Comparison of ENCODE assay signal across 19 cellular contexts in the genomic region with DNA sequence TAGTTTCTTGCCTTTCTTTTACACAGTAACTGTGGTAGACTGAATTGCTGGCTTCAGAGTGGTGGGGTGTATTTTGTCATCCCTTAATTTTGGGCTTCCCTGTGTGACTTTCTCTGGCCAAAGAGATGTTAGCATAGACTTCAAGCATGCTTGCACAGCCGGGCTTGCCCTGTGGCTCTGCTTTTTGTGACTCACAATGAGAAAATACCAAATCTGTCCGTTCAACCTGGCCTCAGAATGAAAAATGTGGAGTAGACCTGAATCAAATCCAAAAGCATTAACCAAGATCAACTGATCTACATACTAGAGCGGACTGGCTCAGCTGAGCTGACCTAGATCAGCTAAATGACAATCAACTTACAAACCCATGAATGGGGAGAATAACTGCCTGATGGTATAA. TPM values are rescaled to one million over a fixed set of nuclear protein-coding genes. Genes with fewer than 3 reads are reported as not detected.
A peak's percentile ranks its signal among the peaks of the same experiment; 100 is the strongest.
DNase-seq lines count a peak whose midpoint lies in the region; ATAC-seq, FAIRE-seq and TF ChIP-seq lines count a peak whose summit lies in the region.
"Had no signal": no experiment of that assay in that cellular context is flagged by ENCODE, and none has a peak within 500 bp of the region (broad histone marks: within the 10 kb centered on the region; RNA-seq: fewer than 3 reads in every experiment).

No MANE protein-coding gene starts in this region.

- TF ChIP-seq CTCF in astrocyte (IDR thresholded peaks at IDR 0.05; ENCODE audit: insufficient read depth, low read depth, low read length): no peak
- no peak for TF ChIP-seq CTCF in bronchial epithelial cell (IDR thresholded peaks at IDR 0.05; ENCODE audit: insufficient read depth, low read length, severe bottlenecking)

- FAIRE-seq in astrocyte (lab: Jason Lieb, UNC): no peak
- no peak for FAIRE-seq in bronchial epithelial cell (lab: Jason Lieb, UNC)
- FAIRE-seq: A204.1, GM12891, H1 had no signal

- H3K9me3 Mint-ChIP-seq in astrocyte (ENCODE audit: unreplicated experiment): peaks cover 15% of the 10 kb centered on the region
- H3K9me3 Mint-ChIP-seq in activated T-helper 1 cell treated with anti-CD3 and anti-CD28 coated beads, Interleukin-12 subunit alpha, Interleukin-12 subunit beta, Interleukin-2, Interleukin-4 antibody, amounts not matched to agents 30 ng/mL and 10 ng/mL and 1 ng/mL, durations not matched to agents 14 hours and 24 hours and 36 hours: peaks cover 4% of the 10 kb centered on the region

- no peak overlapping the region for H3K27ac Mint-ChIP-seq in astrocyte (ENCODE audit: unreplicated experiment)
- H3K27ac Mint-ChIP-seq in activated T-helper 1 cell treated with anti-CD3 and anti-CD28 coated beads, Interleukin-12 subunit alpha, Interleukin-12 subunit beta, Interleukin-2, Interleukin-4 antibody, amounts not matched to agents 30 ng/mL and 10 ng/mL and 1 ng/mL, durations not matched to agents 14 hours and 24 hours and 36 hours: no peak overlapping the region
- H3K27ac Mint-ChIP-seq: B cell; CD4-positive, alpha-beta T cell; HFFc6 had no signal

- no peaks in the 10 kb centered on the region for H3K79me2 ChIP-seq in astrocyte (ENCODE audit: insufficient read depth, low read length)

- H3K4me2 ChIP-seq in astrocyte (ENCODE audit: low read length): peak overlapping the region; percentile 44

- H3K4me1 ChIP-seq in astrocyte (ENCODE audit: insufficient read depth, low read length): peaks cover 14% of the 10 kb centered on the region

- H3K27ac ChIP-seq in astrocyte (ENCODE audit: low read depth, low read length): no peak overlapping the region

- H3K9ac ChIP-seq in astrocyte (ENCODE audit: low read length): no peak overlapping the region

- intact Hi-C loops in activated T-helper 1 cell treated with anti-CD3 and anti-CD28 coated beads, Interleukin-12 subunit alpha, Interleukin-12 subunit beta, Interleukin-2, Interleukin-4 antibody, amounts not matched to agents 30 ng/mL and 10 ng/mL and 1 ng/mL, durations not matched to agents 14 hours and 24 hours and 36 hours (cut with micrococcal nuclease): no loop called here

- H3K36me3 ChIP-seq in MG63: no peaks in the 10 kb centered on the region
- no peaks in the 10 kb centered on the region for H3K36me3 ChIP-seq in astrocyte (ENCODE audit: insufficient read depth, low read length)
- H3K36me3 ChIP-seq in bronchial epithelial cell (ENCODE audit: control insufficient read depth, insufficient read depth, low read length): no peaks in the 10 kb centered on the region

- H2AFZ ChIP-seq in astrocyte (ENCODE audit: low read depth, low read length): no peak overlapping the region

- ATAC-seq in HG03354 (IDR thresholded peaks at IDR 0.05; ENCODE audit: poor library complexity, severe bottlenecking, unreplicated experiment): no peak

- H3K4me3 Mint-ChIP-seq in astrocyte (ENCODE audit: unreplicated experiment): no peak overlapping the region
- no peak overlapping the region for H3K4me3 Mint-ChIP-seq in activated T-helper 1 cell treated with anti-CD3 and anti-CD28 coated beads, Interleukin-12 subunit alpha, Interleukin-12 subunit beta, Interleukin-2, Interleukin-4 antibody, amounts not matched to agents 30 ng/mL and 10 ng/mL and 1 ng/mL, durations not matched to agents 14 hours and 24 hours and 36 hours
- H3K4me3 Mint-ChIP-seq: B cell; CD4-positive, alpha-beta T cell; HFFc6 had no signal

- H3K4me1 Mint-ChIP-seq in astrocyte (ENCODE audit: low read depth, unreplicated experiment): no peaks in the 10 kb centered on the region
- H3K4me1 Mint-ChIP-seq in activated T-helper 1 cell treated with anti-CD3 and anti-CD28 coated beads, Interleukin-12 subunit alpha, Interleukin-12 subunit beta, Interleukin-2, Interleukin-4 antibody, amounts not matched to agents 30 ng/mL and 10 ng/mL and 1 ng/mL, durations not matched to agents 14 hours and 24 hours and 36 hours (ENCODE audit: low read depth): no peaks in the 10 kb centered on the region
- H3K4me1 Mint-ChIP-seq: B cell had no signal

- H3K27me3 Mint-ChIP-seq in astrocyte (ENCODE audit: low read depth, unreplicated experiment): no peaks in the 10 kb centered on the region
- no peaks in the 10 kb centered on the region for H3K27me3 Mint-ChIP-seq in activated T-helper 1 cell treated with anti-CD3 and anti-CD28 coated beads, Interleukin-12 subunit alpha, Interleukin-12 subunit beta, Interleukin-2, Interleukin-4 antibody, amounts not matched to agents 30 ng/mL and 10 ng/mL and 1 ng/mL, durations not matched to agents 14 hours and 24 hours and 36 hours (ENCODE audit: insufficient read depth)

- H3K4me3 ChIP-seq in MG63: no peak overlapping the region
- no peak overlapping the region for H3K4me3 ChIP-seq in astrocyte (ENCODE audit: insufficient read depth, low read depth, low read length)
- H3K4me3 ChIP-seq in bronchial epithelial cell (ENCODE audit: low read depth, low read length): no peak overlapping the region

- no peaks in the 10 kb centered on the region for H3K36me3 Mint-ChIP-seq in astrocyte (ENCODE audit: low read depth, unreplicated experiment)
- H3K36me3 Mint-ChIP-seq in activated T-helper 1 cell treated with anti-CD3 and anti-CD28 coated beads, Interleukin-12 subunit alpha, Interleukin-12 subunit beta, Interleukin-2, Interleukin-4 antibody, amounts not matched to agents 30 ng/mL and 10 ng/mL and 1 ng/mL, durations not matched to agents 14 hours and 24 hours and 36 hours (ENCODE audit: low read depth): no peaks in the 10 kb centered on the region

- H3K9me3 ChIP-seq in MG63: peaks cover 16% of the 10 kb centered on the region
- H3K9me3 ChIP-seq in astrocyte (ENCODE audit: insufficient read depth, low read depth, low read length): peaks cover 5% of the 10 kb centered on the region

- H4K20me1 ChIP-seq in astrocyte (ENCODE audit: insufficient read depth, low read length): no peaks in the 10 kb centered on the region

- H3K27me3 ChIP-seq in MG63: no peaks in the 10 kb centered on the region; the same call in 1 of the 2 replicates
- H3K27me3 ChIP-seq in astrocyte (ENCODE audit: insufficient read depth, low read length): no peaks in the 10 kb centered on the region
- no peaks in the 10 kb centered on the region for H3K27me3 ChIP-seq in bronchial epithelial cell (ENCODE audit: control insufficient read depth, insufficient read depth, low read length)

- DNase-seq in Daoy (ENCODE audit: low read depth): peak; percentile 19
- DNase-seq in MG63: peak; percentile 65
- DNase-seq in astrocyte (ENCODE audit: low read depth): peak; percentile 85
- DNase-seq in bronchial epithelial cell (ENCODE audit: low read depth): peak; percentile 19
- DNase-seq in NCI-H146 treated with DMSO at 0.1 percent for 48 hours (lab: John Stamatoyannopoulos, UW; ENCODE audit: unreplicated experiment): no peak
- DNase-seq in activated T-helper 1 cell treated with anti-CD3 and anti-CD28 coated beads, Interleukin-12 subunit alpha, Interleukin-12 subunit beta, Interleukin-2, Interleukin-4 antibody, amounts not matched to agents 30 ng/mL and 10 ng/mL and 1 ng/mL, durations not matched to agents 14 hours and 24 hours and 36 hours (ENCODE audit: low spot score): no peak
- no peak for DNase-seq in GM03348 (ENCODE audit: low spot score)
- DNase-seq: C1 segment of cervical spinal cord; Calu3; CD4-positive, alpha-beta T cell; DMS 273 treated with DMSO at 0.1 percent for 48 hours; HCEC 1CT; HFFc6 had no signal

RNA-seq across cellular contexts. Expression of gene PLAAT1, which starts 51.4 kb away (rescaled TPM):
- total RNA-seq in Daoy (2014; rRNA removed; shearing (Covaris generic)): 8.6 and 9.4 TPM in 2 replicates
- total RNA-seq in MG63 (2014; rRNA removed; shearing (Covaris generic); ENCODE audit: low replicate concordance): 16.7 and 19.1 TPM in 2 replicates
- 3.9 and 4.6 TPM in 2 replicates for total RNA-seq in astrocyte
- 1.6 and 4.5 TPM in 2 replicates for total RNA-seq in bronchial epithelial cell
- not detected in 2 replicates for total RNA-seq in activated T-helper 1 cell treated with anti-CD3 and anti-CD28 coated beads, Interleukin-12 subunit alpha, Interleukin-12 subunit beta, Interleukin-2, Interleukin-4 antibody, amounts not matched to agents 30 ng/mL and 10 ng/mL and 1 ng/mL, durations not matched to agents 14 hours and 24 hours and 36 hours
- total RNA-seq: B cell; CD4-positive, alpha-beta T cell; G401; HFFc6 had no signal

Comparison
In these comparisons a context has a peak if more than half of its experiments do, and no peak if none do; other contexts are left out.
1. DNase-seq: peak in Daoy (single experiment), MG63 (single experiment), astrocyte (single experiment) and bronchial epithelial cell (single experiment); none in NCI-H146 treated with DMSO at 0.1 percent for 48 hours (single experiment), activated T-helper 1 cell treated with anti-CD3 and anti-CD28 coated beads, Interleukin-12 subunit alpha, Interleukin-12 subunit beta, Interleukin-2, Interleukin-4 antibody, amounts not matched to agents 30 ng/mL and 10 ng/mL and 1 ng/mL, durations not matched to agents 14 hours and 24 hours and 36 hours (single experiment) and GM03348 (single experiment).